ENCODE assay signal across 8 cellular contexts in genomic region chr18:22324191-22325131, GRCh38.
DNase-seq lines count a peak whose midpoint lies in the region; ATAC-seq and TF ChIP-seq lines count a peak whose summit lies in the region.

No MANE protein-coding gene starts in this region.

- TF ChIP-seq CTCF in Caco-2 (IDR thresholded peaks at IDR 0.05; ENCODE audit: insufficient read depth in 1 of 2, low read depth in 1 of 2, low read length in 1 of 2, severe bottlenecking in 1 of 2, unreplicated experiment in 1 of 2): peak; percentile 2 to 12

- peak overlapping the region; percentile 48 for H3K4me2 ChIP-seq in trophoblast cell (ENCODE audit: low read length)

- no peak overlapping the region for H3K9ac ChIP-seq in trophoblast cell (ENCODE audit: low read length)

- H2AK5ac ChIP-seq in trophoblast cell (ENCODE audit: low read length): no peak overlapping the region

- H3K27me3 ChIP-seq in Caco-2 (replicated peaks; ENCODE audit: control insufficient read depth, insufficient read depth, low read length): no peaks in the 10 kb centered on the region
- no peaks in the 10 kb centered on the region for H3K27me3 ChIP-seq in trophoblast cell (ENCODE audit: insufficient read depth, low read length)

- CTCF ChIA-PET in Caco-2 (lab: Charles Lee): no interaction called here

- H2BK12ac ChIP-seq in trophoblast cell (ENCODE audit: low read length): no peak overlapping the region

- no peak for DNase-seq in Caco-2
- DNase-seq in left ventricle myocardium superior: peak; percentile 87
- DNase-seq in trophoblast cell: no peak
- no peak for DNase-seq in NCI-H1417 treated with DMSO at 0.1 percent for 48 hours (lab: John Stamatoyannopoulos, UW)
- no peak for DNase-seq in NCI-H226

- BruUV-seq in Caco-2 (replicated peaks; lab: Mats Ljungman, UMichigan): no TSS peak

- H3K4me1 ChIP-seq in Caco-2 (no peaks in the 10 kb centered on the region), trophoblast cell (ENCODE audit: control insufficient read depth in 1 of 2, insufficient read depth in 2 of 2, low read length in 2 of 2) (peaks cover 3% of the 10 kb centered on the region in 2 experiments)

- H3K27me3 Mint-ChIP-seq in Caco-2 (ENCODE audit: insufficient read depth, unreplicated experiment): no peaks in the 10 kb centered on the region
- H3K27me3 Mint-ChIP-seq in activated naive CD8-positive, alpha-beta T cell: no peaks in the 10 kb centered on the region

- H3K4me3 ChIP-seq in Caco-2 (ENCODE audit: low read depth, low read length): no peak overlapping the region
- no peak overlapping the region for H3K4me3 ChIP-seq in trophoblast cell (ENCODE audit: low read depth, low read length)

- no peak overlapping the region for H3K4ac ChIP-seq in trophoblast cell (ENCODE audit: low read depth, low read length)

- H3K36me3 ChIP-seq in Caco-2 (ENCODE audit: control insufficient read depth, insufficient read depth, low read length) (no peaks in the 10 kb centered on the region), trophoblast cell (ENCODE audit: control insufficient read depth in 1 of 2, insufficient read depth in 2 of 2, low read length in 2 of 2) (no peaks in the 10 kb centered on the region)

- peak overlapping the region; percentile 45 for H2AFZ ChIP-seq in trophoblast cell (ENCODE audit: insufficient read depth, low read length, poor library complexity)

- intact Hi-C loops in Caco-2 (cut with micrococcal nuclease; ENCODE audit: unreplicated experiment) (no loop called here), left ventricle myocardium superior (cut with micrococcal nuclease) (no loop called here)

- POLR2A ChIA-PET in Caco-2 (lab: Charles Lee): no interaction called here

- H4K12ac ChIP-seq in trophoblast cell (ENCODE audit: low read depth, low read length): no peak overlapping the region

- no peak overlapping the region for H4K91ac ChIP-seq in trophoblast cell (ENCODE audit: low read depth, low read length)

- H3K79me1 ChIP-seq in trophoblast cell (ENCODE audit: low read length): no peaks in the 10 kb centered on the region

- no CpG with 5 or more reads among the region's 30 CpGs for WGBS in trophoblast cell (ENCODE audit: extremely low coverage, insufficient coverage, insufficient read length)

- no peak overlapping the region for H2BK5ac ChIP-seq in trophoblast cell (ENCODE audit: low read depth, low read length, poor library complexity)

- H3K36me3 Mint-ChIP-seq in Caco-2 (ENCODE audit: insufficient read depth, unreplicated experiment): no peaks in the 10 kb centered on the region
- no peaks in the 10 kb centered on the region for H3K36me3 Mint-ChIP-seq in activated naive CD8-positive, alpha-beta T cell

- H3K27ac ChIP-seq in trophoblast cell (ENCODE audit: low read depth, low read length): no peak overlapping the region

- H3K9me3 ChIP-seq in Caco-2 (no peaks in the 10 kb centered on the region), trophoblast cell (ENCODE audit: insufficient read depth, low read depth, low read length) (peaks cover 2% of the 10 kb centered on the region)

- no peaks in the 10 kb centered on the region for H3K9me3 Mint-ChIP-seq in Caco-2 (ENCODE audit: unreplicated experiment)
- H3K9me3 Mint-ChIP-seq in activated naive CD8-positive, alpha-beta T cell (ENCODE audit: low read depth): no peaks in the 10 kb centered on the region

- no peak overlapping the region for H3K4me3 Mint-ChIP-seq in Caco-2 (ENCODE audit: unreplicated experiment)
- H3K4me3 Mint-ChIP-seq in activated naive CD8-positive, alpha-beta T cell: peak overlapping the region; percentile 70

- H3K23ac ChIP-seq in trophoblast cell (ENCODE audit: low read length): no peak overlapping the region

- H3K14ac ChIP-seq in trophoblast cell (ENCODE audit: low read length): no peak overlapping the region

- no peak overlapping the region for H4K8ac ChIP-seq in trophoblast cell (ENCODE audit: low read depth, low read length)

- no peaks in the 10 kb centered on the region for H3K4me1 Mint-ChIP-seq in Caco-2 (ENCODE audit: low read depth, unreplicated experiment)
- H3K4me1 Mint-ChIP-seq in activated naive CD8-positive, alpha-beta T cell (ENCODE audit: low read depth): peaks cover 3% of the 10 kb centered on the region

- ATAC-seq in left ventricle myocardium superior (peak; percentile 91), GM19035 (IDR thresholded peaks at IDR 0.05; ENCODE audit: unreplicated experiment) (no peak), HG03280 (IDR thresholded peaks at IDR 0.05; ENCODE audit: unreplicated experiment) (no peak)

- no peak overlapping the region for H3K18ac ChIP-seq in trophoblast cell (ENCODE audit: low read length)

- no peak overlapping the region for H2BK120ac ChIP-seq in trophoblast cell (ENCODE audit: insufficient read depth, low read length, poor library complexity)

- H3K27ac Mint-ChIP-seq in Caco-2 (ENCODE audit: unreplicated experiment): no peak overlapping the region
- no peak overlapping the region for H3K27ac Mint-ChIP-seq in activated naive CD8-positive, alpha-beta T cell

- H3K79me2 ChIP-seq in trophoblast cell (ENCODE audit: control insufficient read depth, insufficient read depth, low read length, poor library complexity): no peaks in the 10 kb centered on the region
